Comparison of ENCODE assay signal across 1 cellular context in the genomic region with DNA sequence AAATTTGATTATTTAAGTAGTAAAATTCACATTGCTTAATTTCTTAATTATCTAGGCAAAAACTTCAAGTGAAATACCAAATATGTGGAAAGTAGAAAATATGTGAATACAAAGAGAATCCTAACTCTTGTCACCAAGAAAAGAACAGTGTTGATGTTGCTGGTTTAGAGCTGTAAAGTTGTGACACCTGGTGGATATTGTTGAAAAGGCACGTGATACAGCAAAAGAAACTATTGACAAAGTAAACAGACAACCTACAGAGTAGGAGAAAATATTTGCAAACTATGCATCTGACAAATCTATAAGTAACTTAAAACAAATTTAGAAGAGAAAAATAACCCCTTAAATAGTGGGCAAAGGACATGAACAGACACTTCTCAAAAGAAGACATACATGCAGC.
TF ChIP-seq lines count a peak whose summit lies in the region.

No MANE protein-coding gene starts in this region.

TF ChIP-seq in HepG2, 621 proteins besides CTCF, POLR2A, EP300 and RAD21 (continued from another document and continues in another):
- TF ChIP-seq, protein P1, sequence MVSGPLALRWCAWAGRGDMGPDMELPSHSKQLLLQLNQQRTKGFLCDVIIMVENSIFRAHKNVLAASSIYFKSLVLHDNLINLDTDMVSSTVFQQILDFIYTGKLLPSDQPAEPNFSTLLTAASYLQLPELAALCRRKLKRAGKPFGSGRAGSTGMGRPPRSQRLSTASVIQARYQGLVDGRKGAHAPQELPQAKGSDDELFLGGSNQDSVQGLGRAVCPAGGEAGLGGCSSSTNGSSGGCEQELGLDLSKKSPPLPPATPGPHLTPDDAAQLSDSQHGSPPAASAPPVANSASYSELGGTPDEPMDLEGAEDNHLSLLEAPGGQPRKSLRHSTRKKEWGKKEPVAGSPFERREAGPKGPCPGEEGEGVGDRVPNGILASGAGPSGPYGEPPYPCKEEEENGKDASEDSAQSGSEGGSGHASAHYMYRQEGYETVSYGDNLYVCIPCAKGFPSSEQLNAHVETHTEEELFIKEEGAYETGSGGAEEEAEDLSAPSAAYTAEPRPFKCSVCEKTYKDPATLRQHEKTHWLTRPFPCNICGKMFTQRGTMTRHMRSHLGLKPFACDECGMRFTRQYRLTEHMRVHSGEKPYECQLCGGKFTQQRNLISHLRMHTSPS (CRISPR knock-in tag; IDR thresholded peaks at IDR 0.05; ENCODE audit: low read depth) = no peak
- TF ChIP-seq PAWR (CRISPR knock-in tag; IDR thresholded peaks at IDR 0.05; ENCODE audit: borderline replicate concordance) (no peak), HNRNPUL1 (IDR thresholded peaks at IDR 0.05; ENCODE audit: low read depth, low read length) (no peak), ZSCAN29 (CRISPR knock-in tag; conservative IDR thresholded peaks at IDR 0.05) (no peak), FOXA1 (IDR thresholded peaks at IDR 0.05) (0 out of 2 replicates have a peak, but pooled peaks have one; percentile 34), FOXA1 (CRISPR knock-in tag; IDR thresholded peaks at IDR 0.05) (peak; percentile 85), NFE2 (CRISPR knock-in tag; IDR thresholded peaks at IDR 0.05) (no peak), CC2D1A (CRISPR knock-in tag; IDR thresholded peaks at IDR 0.05) (no peak), SETDB1 (CRISPR knock-in tag; IDR thresholded peaks at IDR 0.05; ENCODE audit: borderline replicate concordance) (no peak), CREM (IDR thresholded peaks at IDR 0.05) (no peak), CREM (CRISPR knock-in tag; IDR thresholded peaks at IDR 0.05) (no peak), KLF11 (CRISPR knock-in tag; IDR thresholded peaks at IDR 0.05) (no peak), ZNF629 (CRISPR knock-in tag; conservative IDR thresholded peaks at IDR 0.05) (no peak), RARG (CRISPR knock-in tag; IDR thresholded peaks at IDR 0.05; ENCODE audit: low read depth) (no peak), SOX13 (IDR thresholded peaks at IDR 0.05) (no peak), SOX13 (CRISPR knock-in tag; conservative IDR thresholded peaks at IDR 0.05 in 1 of 2, IDR thresholded peaks at IDR 0.05 in 1 of 2) (peak in 1 of 2 experiments; percentile 54; a peak in 1 of 4 replicates), ZNF83 (CRISPR knock-in tag; IDR thresholded peaks at IDR 0.05; ENCODE audit: borderline replicate concordance) (no peak), ZNF768 (CRISPR knock-in tag; IDR thresholded peaks at IDR 0.05) (no peak), ZBTB7B (CRISPR knock-in tag; IDR thresholded peaks at IDR 0.05) (no peak), ZNF235 (CRISPR knock-in tag; IDR thresholded peaks at IDR 0.05; ENCODE audit: borderline replicate concordance) (no peak), ZNF567 (CRISPR knock-in tag; IDR thresholded peaks at IDR 0.05; ENCODE audit: borderline replicate concordance) (no peak), SMC3 (IDR thresholded peaks at IDR 0.05; ENCODE audit: low read length) (peak; percentile 63), MBNL3 (CRISPR knock-in tag; conservative IDR thresholded peaks at IDR 0.05) (no peak), RBFOX2 (IDR thresholded peaks at IDR 0.05; ENCODE audit: low read depth, low read length) (no peak), KDM1A (CRISPR knock-in tag; IDR thresholded peaks at IDR 0.05) (no peak), MBD4 (IDR thresholded peaks at IDR 0.05; ENCODE audit: borderline replicate concordance, low read length) (no peak), PRPF4 (IDR thresholded peaks at IDR 0.05; ENCODE audit: low read depth, low read length, poor library complexity, severe bottlenecking) (no peak), ZMYM4 (CRISPR knock-in tag; IDR thresholded peaks at IDR 0.05) (no peak), ZNF17 (CRISPR knock-in tag; IDR thresholded peaks at IDR 0.05) (no peak), THYN1 (CRISPR knock-in tag; IDR thresholded peaks at IDR 0.05; ENCODE audit: borderline replicate concordance, low read depth) (no peak), ZEB1 (IDR thresholded peaks at IDR 0.05; ENCODE audit: insufficient replicate concordance, low read depth) (no peak), ZNF572 (CRISPR knock-in tag; IDR thresholded peaks at IDR 0.05) (no peak), ZNF816 (CRISPR knock-in tag; IDR thresholded peaks at IDR 0.05; ENCODE audit: borderline replicate concordance) (no peak), TMF1 (CRISPR knock-in tag; IDR thresholded peaks at IDR 0.05; ENCODE audit: low read depth) (no peak), HHEX (CRISPR knock-in tag; IDR thresholded peaks at IDR 0.05) (no peak), KLF6 (CRISPR knock-in tag; IDR thresholded peaks at IDR 0.05) (no peak), ZKSCAN1 (IDR thresholded peaks at IDR 0.05; ENCODE audit: low read length) (no peak), SSRP1 (CRISPR knock-in tag; IDR thresholded peaks at IDR 0.05) (no peak), ZBTB1 (CRISPR knock-in tag; IDR thresholded peaks at IDR 0.05; ENCODE audit: borderline replicate concordance) (no peak), ZIK1 (CRISPR knock-in tag; IDR thresholded peaks at IDR 0.05; ENCODE audit: borderline replicate concordance, low read depth) (no peak)
- TF ChIP-seq, protein P2, sequence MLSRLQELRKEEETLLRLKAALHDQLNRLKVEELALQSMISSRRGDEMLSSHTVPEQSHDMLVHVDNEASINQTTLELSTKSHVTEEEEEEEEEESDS (CRISPR knock-in tag; IDR thresholded peaks at IDR 0.05; ENCODE audit: borderline replicate concordance) = no peak
- TF ChIP-seq, protein P3, sequence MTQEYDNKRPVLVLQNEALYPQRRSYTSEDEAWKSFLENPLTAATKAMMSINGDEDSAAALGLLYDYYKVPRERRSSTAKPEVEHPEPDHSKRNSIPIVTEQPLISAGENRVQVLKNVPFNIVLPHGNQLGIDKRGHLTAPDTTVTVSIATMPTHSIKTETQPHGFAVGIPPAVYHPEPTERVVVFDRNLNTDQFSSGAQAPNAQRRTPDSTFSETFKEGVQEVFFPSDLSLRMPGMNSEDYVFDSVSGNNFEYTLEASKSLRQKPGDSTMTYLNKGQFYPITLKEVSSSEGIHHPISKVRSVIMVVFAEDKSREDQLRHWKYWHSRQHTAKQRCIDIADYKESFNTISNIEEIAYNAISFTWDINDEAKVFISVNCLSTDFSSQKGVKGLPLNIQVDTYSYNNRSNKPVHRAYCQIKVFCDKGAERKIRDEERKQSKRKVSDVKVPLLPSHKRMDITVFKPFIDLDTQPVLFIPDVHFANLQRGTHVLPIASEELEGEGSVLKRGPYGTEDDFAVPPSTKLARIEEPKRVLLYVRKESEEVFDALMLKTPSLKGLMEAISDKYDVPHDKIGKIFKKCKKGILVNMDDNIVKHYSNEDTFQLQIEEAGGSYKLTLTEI (CRISPR knock-in tag; conservative IDR thresholded peaks at IDR 0.05) = no peak
- TF ChIP-seq, protein P4, sequence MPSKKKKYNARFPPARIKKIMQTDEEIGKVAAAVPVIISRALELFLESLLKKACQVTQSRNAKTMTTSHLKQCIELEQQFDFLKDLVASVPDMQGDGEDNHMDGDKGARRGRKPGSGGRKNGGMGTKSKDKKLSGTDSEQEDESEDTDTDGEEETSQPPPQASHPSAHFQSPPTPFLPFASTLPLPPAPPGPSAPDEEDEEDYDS (CRISPR knock-in tag; IDR thresholded peaks at IDR 0.05) = no peak
- TF ChIP-seq, protein P5, sequence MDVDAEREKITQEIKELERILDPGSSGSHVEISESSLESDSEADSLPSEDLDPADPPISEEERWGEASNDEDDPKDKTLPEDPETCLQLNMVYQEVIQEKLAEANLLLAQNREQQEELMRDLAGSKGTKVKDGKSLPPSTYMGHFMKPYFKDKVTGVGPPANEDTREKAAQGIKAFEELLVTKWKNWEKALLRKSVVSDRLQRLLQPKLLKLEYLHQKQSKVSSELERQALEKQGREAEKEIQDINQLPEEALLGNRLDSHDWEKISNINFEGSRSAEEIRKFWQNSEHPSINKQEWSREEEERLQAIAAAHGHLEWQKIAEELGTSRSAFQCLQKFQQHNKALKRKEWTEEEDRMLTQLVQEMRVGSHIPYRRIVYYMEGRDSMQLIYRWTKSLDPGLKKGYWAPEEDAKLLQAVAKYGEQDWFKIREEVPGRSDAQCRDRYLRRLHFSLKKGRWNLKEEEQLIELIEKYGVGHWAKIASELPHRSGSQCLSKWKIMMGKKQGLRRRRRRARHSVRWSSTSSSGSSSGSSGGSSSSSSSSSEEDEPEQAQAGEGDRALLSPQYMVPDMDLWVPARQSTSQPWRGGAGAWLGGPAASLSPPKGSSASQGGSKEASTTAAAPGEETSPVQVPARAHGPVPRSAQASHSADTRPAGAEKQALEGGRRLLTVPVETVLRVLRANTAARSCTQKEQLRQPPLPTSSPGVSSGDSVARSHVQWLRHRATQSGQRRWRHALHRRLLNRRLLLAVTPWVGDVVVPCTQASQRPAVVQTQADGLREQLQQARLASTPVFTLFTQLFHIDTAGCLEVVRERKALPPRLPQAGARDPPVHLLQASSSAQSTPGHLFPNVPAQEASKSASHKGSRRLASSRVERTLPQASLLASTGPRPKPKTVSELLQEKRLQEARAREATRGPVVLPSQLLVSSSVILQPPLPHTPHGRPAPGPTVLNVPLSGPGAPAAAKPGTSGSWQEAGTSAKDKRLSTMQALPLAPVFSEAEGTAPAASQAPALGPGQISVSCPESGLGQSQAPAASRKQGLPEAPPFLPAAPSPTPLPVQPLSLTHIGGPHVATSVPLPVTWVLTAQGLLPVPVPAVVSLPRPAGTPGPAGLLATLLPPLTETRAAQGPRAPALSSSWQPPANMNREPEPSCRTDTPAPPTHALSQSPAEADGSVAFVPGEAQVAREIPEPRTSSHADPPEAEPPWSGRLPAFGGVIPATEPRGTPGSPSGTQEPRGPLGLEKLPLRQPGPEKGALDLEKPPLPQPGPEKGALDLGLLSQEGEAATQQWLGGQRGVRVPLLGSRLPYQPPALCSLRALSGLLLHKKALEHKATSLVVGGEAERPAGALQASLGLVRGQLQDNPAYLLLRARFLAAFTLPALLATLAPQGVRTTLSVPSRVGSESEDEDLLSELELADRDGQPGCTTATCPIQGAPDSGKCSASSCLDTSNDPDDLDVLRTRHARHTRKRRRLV (CRISPR knock-in tag; IDR thresholded peaks at IDR 0.05) = no peak
- TF ChIP-seq, protein P6, sequence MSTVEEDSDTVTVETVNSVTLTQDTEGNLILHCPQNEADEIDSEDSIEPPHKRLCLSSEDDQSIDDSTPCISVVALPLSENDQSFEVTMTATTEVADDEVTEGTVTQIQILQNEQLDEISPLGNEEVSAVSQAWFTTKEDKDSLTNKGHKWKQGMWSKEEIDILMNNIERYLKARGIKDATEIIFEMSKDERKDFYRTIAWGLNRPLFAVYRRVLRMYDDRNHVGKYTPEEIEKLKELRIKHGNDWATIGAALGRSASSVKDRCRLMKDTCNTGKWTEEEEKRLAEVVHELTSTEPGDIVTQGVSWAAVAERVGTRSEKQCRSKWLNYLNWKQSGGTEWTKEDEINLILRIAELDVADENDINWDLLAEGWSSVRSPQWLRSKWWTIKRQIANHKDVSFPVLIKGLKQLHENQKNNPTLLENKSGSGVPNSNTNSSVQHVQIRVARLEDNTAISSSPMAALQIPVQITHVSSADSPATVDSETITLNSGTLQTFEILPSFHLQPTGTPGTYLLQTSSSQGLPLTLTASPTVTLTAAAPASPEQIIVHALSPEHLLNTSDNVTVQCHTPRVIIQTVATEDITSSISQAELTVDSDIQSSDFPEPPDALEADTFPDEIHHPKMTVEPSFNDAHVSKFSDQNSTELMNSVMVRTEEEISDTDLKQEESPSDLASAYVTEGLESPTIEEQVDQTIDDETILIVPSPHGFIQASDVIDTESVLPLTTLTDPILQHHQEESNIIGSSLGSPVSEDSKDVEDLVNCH (CRISPR knock-in tag; IDR thresholded peaks at IDR 0.05) = no peak
- TF ChIP-seq, protein P7, sequence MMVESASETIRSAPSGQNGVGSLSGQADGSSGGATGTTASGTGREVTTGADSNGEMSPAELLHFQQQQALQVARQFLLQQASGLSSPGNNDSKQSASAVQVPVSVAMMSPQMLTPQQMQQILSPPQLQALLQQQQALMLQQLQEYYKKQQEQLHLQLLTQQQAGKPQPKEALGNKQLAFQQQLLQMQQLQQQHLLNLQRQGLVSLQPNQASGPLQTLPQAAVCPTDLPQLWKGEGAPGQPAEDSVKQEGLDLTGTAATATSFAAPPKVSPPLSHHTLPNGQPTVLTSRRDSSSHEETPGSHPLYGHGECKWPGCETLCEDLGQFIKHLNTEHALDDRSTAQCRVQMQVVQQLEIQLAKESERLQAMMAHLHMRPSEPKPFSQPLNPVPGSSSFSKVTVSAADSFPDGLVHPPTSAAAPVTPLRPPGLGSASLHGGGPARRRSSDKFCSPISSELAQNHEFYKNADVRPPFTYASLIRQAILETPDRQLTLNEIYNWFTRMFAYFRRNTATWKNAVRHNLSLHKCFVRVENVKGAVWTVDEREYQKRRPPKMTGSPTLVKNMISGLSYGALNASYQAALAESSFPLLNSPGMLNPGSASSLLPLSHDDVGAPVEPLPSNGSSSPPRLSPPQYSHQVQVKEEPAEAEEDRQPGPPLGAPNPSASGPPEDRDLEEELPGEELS (CRISPR knock-in tag; IDR thresholded peaks at IDR 0.05) = peak; percentile 55; the same call in 1 of the 2 replicates
- TF ChIP-seq, protein P8, sequence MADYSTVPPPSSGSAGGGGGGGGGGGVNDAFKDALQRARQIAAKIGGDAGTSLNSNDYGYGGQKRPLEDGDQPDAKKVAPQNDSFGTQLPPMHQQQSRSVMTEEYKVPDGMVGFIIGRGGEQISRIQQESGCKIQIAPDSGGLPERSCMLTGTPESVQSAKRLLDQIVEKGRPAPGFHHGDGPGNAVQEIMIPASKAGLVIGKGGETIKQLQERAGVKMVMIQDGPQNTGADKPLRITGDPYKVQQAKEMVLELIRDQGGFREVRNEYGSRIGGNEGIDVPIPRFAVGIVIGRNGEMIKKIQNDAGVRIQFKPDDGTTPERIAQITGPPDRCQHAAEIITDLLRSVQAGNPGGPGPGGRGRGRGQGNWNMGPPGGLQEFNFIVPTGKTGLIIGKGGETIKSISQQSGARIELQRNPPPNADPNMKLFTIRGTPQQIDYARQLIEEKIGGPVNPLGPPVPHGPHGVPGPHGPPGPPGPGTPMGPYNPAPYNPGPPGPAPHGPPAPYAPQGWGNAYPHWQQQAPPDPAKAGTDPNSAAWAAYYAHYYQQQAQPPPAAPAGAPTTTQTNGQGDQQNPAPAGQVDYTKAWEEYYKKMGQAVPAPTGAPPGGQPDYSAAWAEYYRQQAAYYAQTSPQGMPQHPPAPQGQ (CRISPR knock-in tag; IDR thresholded peaks at IDR 0.05; ENCODE audit: borderline replicate concordance) = no peak
- TF ChIP-seq, protein P9, sequence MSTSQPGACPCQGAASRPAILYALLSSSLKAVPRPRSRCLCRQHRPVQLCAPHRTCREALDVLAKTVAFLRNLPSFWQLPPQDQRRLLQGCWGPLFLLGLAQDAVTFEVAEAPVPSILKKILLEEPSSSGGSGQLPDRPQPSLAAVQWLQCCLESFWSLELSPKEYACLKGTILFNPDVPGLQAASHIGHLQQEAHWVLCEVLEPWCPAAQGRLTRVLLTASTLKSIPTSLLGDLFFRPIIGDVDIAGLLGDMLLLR (CRISPR knock-in tag; IDR thresholded peaks at IDR 0.05) = no peak
- TF ChIP-seq, protein P10, sequence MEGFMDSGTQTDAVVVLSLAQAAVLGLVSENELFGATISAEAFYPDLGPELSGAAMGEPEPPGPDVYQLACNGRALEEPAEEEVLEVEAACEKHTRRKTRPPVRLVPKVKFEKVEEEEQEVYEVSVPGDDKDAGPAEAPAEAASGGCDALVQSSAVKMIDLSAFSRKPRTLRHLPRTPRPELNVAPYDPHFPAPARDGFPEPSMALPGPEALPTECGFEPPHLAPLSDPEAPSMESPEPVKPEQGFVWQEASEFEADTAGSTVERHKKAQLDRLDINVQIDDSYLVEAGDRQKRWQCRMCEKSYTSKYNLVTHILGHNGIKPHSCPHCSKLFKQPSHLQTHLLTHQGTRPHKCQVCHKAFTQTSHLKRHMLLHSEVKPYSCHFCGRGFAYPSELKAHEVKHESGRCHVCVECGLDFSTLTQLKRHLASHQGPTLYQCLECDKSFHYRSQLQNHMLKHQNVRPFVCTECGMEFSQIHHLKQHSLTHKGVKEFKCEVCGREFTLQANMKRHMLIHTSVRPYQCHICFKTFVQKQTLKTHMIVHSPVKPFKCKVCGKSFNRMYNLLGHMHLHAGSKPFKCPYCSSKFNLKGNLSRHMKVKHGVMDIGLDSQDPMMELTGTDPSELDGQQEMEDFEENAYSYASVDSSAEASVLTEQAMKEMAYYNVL (CRISPR knock-in tag; IDR thresholded peaks at IDR 0.05; ENCODE audit: borderline replicate concordance) = no peak
